Comparison of ENCODE assay signal across 15 cellular contexts in genomic region chr6:148502083-148502772, GRCh38.
A peak's percentile ranks its signal among the peaks of the same experiment; 100 is the strongest.
DNase-seq lines count a peak whose midpoint lies in the region; ATAC-seq and TF ChIP-seq lines count a peak whose summit lies in the region.
"Had no signal": no experiment of that assay in that cellular context is flagged by ENCODE, and none has a peak within 500 bp of the region (broad histone marks: within the 10 kb centered on the region; RNA-seq: fewer than 3 reads in every experiment).

No MANE protein-coding gene starts in this region.

- no peaks in the 10 kb centered on the region for H3K9me3 ChIP-seq in lower lobe of right lung
- no peaks in the 10 kb centered on the region for H3K9me3 ChIP-seq in CD4-positive, alpha-beta T cell (ENCODE audit: control insufficient read depth, low read length)
- H3K9me3 ChIP-seq in spleen = no peaks in the 10 kb centered on the region

- no peaks in the 10 kb centered on the region for H3K9me3 Mint-ChIP-seq in CD4-positive, alpha-beta T cell
- H3K9me3 Mint-ChIP-seq: IgD-negative memory B cell had no signal

- DNase-seq in MV-4-11 (lab: John Stamatoyannopoulos, UW) = peak; percentile 46
- DNase-seq in choroid plexus epithelial cell (ENCODE audit: low read depth) = peak; percentile 48
- no peak for DNase-seq in lower lobe of right lung
- peak; percentile 74 for DNase-seq in stromal cell of bone marrow (ENCODE audit: low read depth)
- DNase-seq in CD4-positive, alpha-beta T cell = no peak
- DNase-seq in spleen = no peak
- DNase-seq: activated CD4-positive, alpha-beta T cell treated with anti-CD3 and anti-CD28 coated beads for 1 hour; CD4-positive, CD25-positive, alpha-beta regulatory T cell; dermis blood vessel endothelial cell; GOT3; naive thymus-derived CD4-positive, alpha-beta T cell; stimulated activated CD4-positive, alpha-beta T cell treated with anti-CD3 and anti-CD28 coated beads, Interleukin-1b, Interleukin-23, amount 100 ng/mL, for 48 hours had no signal

- H3K27ac ChIP-seq in lower lobe of right lung (peak overlapping the region; percentile 47), spleen (no peak overlapping the region)
- no peak overlapping the region for H3K27ac ChIP-seq in CD4-positive, alpha-beta T cell (ENCODE audit: low read depth, low read length)

- no peaks in the 10 kb centered on the region for H3K4me1 Mint-ChIP-seq in CD4-positive, alpha-beta T cell (ENCODE audit: low read depth)
- H3K4me1 Mint-ChIP-seq: CD4-positive, CD25-positive, alpha-beta regulatory T cell; IgD-negative memory B cell; naive thymus-derived CD4-positive, alpha-beta T cell had no signal

- H3K4me3 ChIP-seq in choroid plexus epithelial cell (ENCODE audit: low read depth, low read length) = no peak overlapping the region
- no peak overlapping the region for H3K4me3 ChIP-seq in lower lobe of right lung
- no peak overlapping the region for H3K4me3 ChIP-seq in spleen

- no peak for TF ChIP-seq POLR2A in spleen (IDR thresholded peaks at IDR 0.05)

- no peaks in the 10 kb centered on the region for H3K27me3 ChIP-seq in lower lobe of right lung (ENCODE audit: low read depth)
- H3K27me3 ChIP-seq in CD4-positive, alpha-beta T cell (ENCODE audit: control insufficient read depth, insufficient read depth, low read length) = no peaks in the 10 kb centered on the region
- H3K27me3 ChIP-seq in spleen (replicated peaks in 1 of 7) = no peaks in the 10 kb centered on the region

- H3K36me3 ChIP-seq in lower lobe of right lung (no peaks in the 10 kb centered on the region), spleen (no peaks in the 10 kb centered on the region)

- WGBS in spleen, 5 donors = 68 to 83% (median 73%) methylated on average over 8 of the region's 8 CpGs

- H3K27me3 Mint-ChIP-seq in CD4-positive, alpha-beta T cell = peaks cover 27% of the 10 kb centered on the region

- ATAC-seq in lower lobe of right lung (peak in 1 of 2 donors; percentile 28), HG03280 (IDR thresholded peaks at IDR 0.05; ENCODE audit: unreplicated experiment) (no peak), HG03354 (IDR thresholded peaks at IDR 0.05; ENCODE audit: poor library complexity, severe bottlenecking, unreplicated experiment) (no peak)
- no peak for ATAC-seq in CD4-positive, alpha-beta T cell (ENCODE audit: poor library complexity)
- ATAC-seq: naive thymus-derived CD4-positive, alpha-beta T cell had no signal

- H3K36me3 Mint-ChIP-seq in CD4-positive, alpha-beta T cell (ENCODE audit: low read depth) = no peaks in the 10 kb centered on the region
- H3K36me3 Mint-ChIP-seq: CD4-positive, CD25-positive, alpha-beta regulatory T cell; IgD-negative memory B cell; naive thymus-derived CD4-positive, alpha-beta T cell had no signal

- H3K4me3 Mint-ChIP-seq in CD4-positive, alpha-beta T cell = no peak overlapping the region
- H3K4me3 Mint-ChIP-seq: CD4-positive, CD25-positive, alpha-beta regulatory T cell; IgD-negative memory B cell; naive thymus-derived CD4-positive, alpha-beta T cell had no signal

- peaks cover 23% of the 10 kb centered on the region for H3K4me1 ChIP-seq in lower lobe of right lung
- H3K4me1 ChIP-seq in spleen = no peaks in the 10 kb centered on the region

- no peak overlapping the region for H3K27ac Mint-ChIP-seq in CD4-positive, alpha-beta T cell
- H3K27ac Mint-ChIP-seq: CD4-positive, CD25-positive, alpha-beta regulatory T cell; IgD-negative memory B cell; naive thymus-derived CD4-positive, alpha-beta T cell had no signal

- intact Hi-C loops in lower lobe of right lung (cut with DNase I) (no loop called here), spleen (cut with DNase I; ENCODE audit: low total_unique reads) (no loop called here)
- intact Hi-C loops in CD4-positive, alpha-beta T cell (cut with DNase I, micrococcal nuclease) = no loop called here

- TF ChIP-seq CTCF in choroid plexus epithelial cell (conservative IDR thresholded peaks at IDR 0.05; ENCODE audit: low read depth, low read length) (no peak), lower lobe of right lung (IDR thresholded peaks at IDR 0.05) (no peak), spleen (IDR thresholded peaks at IDR 0.05 in 8 of 11, conservative IDR thresholded peaks at IDR 0.05 in 3 of 11) (no peak)
- TF ChIP-seq CTCF in CD4-positive, alpha-beta T cell (IDR thresholded peaks at IDR 0.05) = no peak

- POLR2A ChIA-PET in CD4-positive, alpha-beta T cell (lab: Charles Lee) = no interaction called here

- CTCF ChIA-PET in CD4-positive, alpha-beta T cell (lab: Charles Lee) = no interaction called here

Comparison
In these comparisons a context has a peak if more than half of its experiments do, and no peak if none do; other contexts are left out.
1. DNase-seq: peak in MV-4-11 (single experiment), choroid plexus epithelial cell (single experiment) and stromal cell of bone marrow (single experiment); none in lower lobe of right lung (single experiment), CD4-positive, alpha-beta T cell (0 of 10) and spleen (single experiment).